23 cellular contexts compared by ENCODE assay signal in genomic region chrX:51866156-51866555, GRCh38.
"Had no signal": no experiment of that assay in that cellular context is flagged by ENCODE, and none has a peak within 500 bp of the region (broad histone marks: within the 10 kb centered on the region; RNA-seq: fewer than 3 reads in every experiment).

No MANE protein-coding gene starts in this region.

- ATAC-seq: activated naive CD8-positive, alpha-beta T cell treated with anti-CD3 and anti-CD28 coated beads, Interleukin-2, amount 50 U/mL, for 24 hours; activated T-helper 17 cell treated with anti-CD3 and anti-CD28 coated beads, Interleukin-2, amount 50 U/mL, for 72 hours; effector memory CD8-positive, alpha-beta T cell; left ventricle myocardium superior; mucosa of descending colon; naive thymus-derived CD4-positive, alpha-beta T cell; stimulated activated naive B cell treated with anti-CD40 and anti-IgM and Interleukin-4, amounts not matched to agents 10 μg/mL and 1 μg/mL and 100 μg/mL, for 72 hours; T-cell had no signal

- H3K9me3 ChIP-seq: mucosa of descending colon, neutrophil, tibial artery, vagina had no signal

- H3K4me1 ChIP-seq: breast epithelium, tibial artery, vagina had no signal

- H3K36me3 ChIP-seq: breast epithelium, neutrophil, tibial artery, vagina had no signal

- DNase-seq: activated naive CD4-positive, alpha-beta T cell treated with Interleukin-2 at 50 U/mL for 16 hours; activated naive CD8-positive, alpha-beta T cell treated with anti-CD3 and anti-CD28 coated beads, Interleukin-2, amount 50 U/mL, for 24 hours; dermis blood vessel endothelial cell; effector memory CD8-positive, alpha-beta T cell; hippocampal formation; kidney glomerular epithelial cell; left ventricle myocardium superior; mucosa of descending colon; naive thymus-derived CD4-positive, alpha-beta T cell; posterior cingulate gyrus; retina; stimulated activated CD4-positive, alpha-beta T cell treated with anti-CD3 and anti-CD28 coated beads, Interleukin-15, amount 100 ng/mL, for 24 hours; stimulated activated CD4-positive, alpha-beta T cell treated with anti-CD3 and anti-CD28 coated beads, Interleukin-4, amount 100 ng/mL, for 1 hour; stimulated activated naive B cell treated with anti-CD40 and anti-IgM and Interleukin-4, amounts not matched to agents 10 μg/mL and 1 μg/mL and 100 μg/mL, for 72 hours; T-cell; T-helper 9 cell; tibial artery had no signal

- H3K27ac ChIP-seq: breast epithelium, epithelial cell of prostate, neutrophil, skin epidermis, tibial artery, vagina had no signal

- H3K4me3 ChIP-seq: breast epithelium, mucosa of descending colon, skin epidermis, tibial artery, vagina had no signal

- H3K27me3 ChIP-seq: neutrophil, tibial artery, vagina had no signal
